Comparison of ENCODE assay signal across 14 cellular contexts in genomic region chr7:150479023-150479716, GRCh38. TPM values are rescaled to one million over a fixed set of nuclear protein-coding genes. Genes with fewer than 3 reads are reported as not detected.
DNase-seq lines count a peak whose midpoint lies in the region; ATAC-seq and TF ChIP-seq lines count a peak whose summit lies in the region.
"Had no signal": no experiment of that assay in that cellular context is flagged by ENCODE, and none has a peak within 500 bp of the region (broad histone marks: within the 10 kb centered on the region; RNA-seq: fewer than 3 reads in every experiment).

No MANE protein-coding gene starts in this region.

- H3K4me3 ChIP-seq in epithelial cell of esophagus (ENCODE audit: low read length): no peak overlapping the region
- H3K4me3 ChIP-seq: hepatocyte, lung had no signal

- ATAC-seq in T-helper 17 cell: peak; percentile 78
- peak; percentile 41 for ATAC-seq in stimulated activated naive CD8-positive, alpha-beta T cell treated with anti-CD3 and anti-CD28 coated beads, Interleukin-15, Interleukin-2, amounts not matched to agents 100 U/mL and 50 U/mL, for 24 hours
- ATAC-seq: HCT116; stimulated activated memory B cell treated with anti-CD40 and anti-IgM and Interleukin-4, amounts not matched to agents 10 μg/mL and 1 μg/mL and 100 μg/mL, for 72 hours had no signal

- peaks cover 7% of the 10 kb centered on the region for H3K9me3 ChIP-seq in T-helper 17 cell (ENCODE audit: control insufficient read depth, low read length, poor library complexity, severe bottlenecking)
- H3K9me3 ChIP-seq: SK-N-SH had no signal

- H3K4me3 Mint-ChIP-seq in activated naive CD4-positive, alpha-beta T cell treated with anti-CD3 and anti-CD28 coated beads for 36 hours: peak overlapping the region; percentile 55
- H3K4me3 Mint-ChIP-seq in T-helper 17 cell: peak overlapping the region; percentile 70
- H3K4me3 Mint-ChIP-seq: stimulated activated memory B cell treated with anti-CD40 and anti-IgM and Interleukin-4, amounts not matched to agents 10 μg/mL and 1 μg/mL and 100 μg/mL, for 72 hours had no signal

- H3K27ac Mint-ChIP-seq in activated naive CD4-positive, alpha-beta T cell treated with anti-CD3 and anti-CD28 coated beads for 36 hours: peak overlapping the region; percentile 97
- peak overlapping the region; percentile 98 for H3K27ac Mint-ChIP-seq in T-helper 17 cell
- H3K27ac Mint-ChIP-seq: stimulated activated memory B cell treated with anti-CD40 and anti-IgM and Interleukin-4, amounts not matched to agents 10 μg/mL and 1 μg/mL and 100 μg/mL, for 72 hours had no signal

- CTCF ChIA-PET in activated naive CD4-positive, alpha-beta T cell treated with anti-CD3 and anti-CD28 coated beads for 36 hours (lab: Charles Lee): interaction anchor here (0.6 to 1.6 kb wide), 6 partner anchors 8 to 253 kb away, joined by 3 to 4 read pairs (median 3); no protein-coding TSS in a partner anchor

- DNase-seq in activated naive CD4-positive, alpha-beta T cell treated with anti-CD3 and anti-CD28 coated beads for 36 hours: peak; percentile 60
- DNase-seq in activated naive CD4-positive, alpha-beta T cell treated with anti-CD3 and anti-CD28 coated beads, Interleukin-2, amount 50 U/mL, for 16 hours: no peak
- DNase-seq in T-helper 17 cell (no peak), epithelial cell of esophagus (ENCODE audit: low read depth) (peak; percentile 88), NCI-H446 treated with DMSO at 0.1 percent for 48 hours (lab: John Stamatoyannopoulos, UW) (no peak), epidermal melanocyte (ENCODE audit: insufficient read length, low spot score) (no peak), OCI-M2 (lab: John Stamatoyannopoulos, UW; ENCODE audit: unreplicated experiment) (no peak)
- no peak for DNase-seq in stimulated activated naive CD8-positive, alpha-beta T cell treated with anti-CD3 and anti-CD28 coated beads, Interleukin-15, Interleukin-2, amounts not matched to agents 100 U/mL and 50 U/mL, for 24 hours
- DNase-seq: NCI-H774, SK-N-SH had no signal

- intact Hi-C loops in activated naive CD4-positive, alpha-beta T cell treated with anti-CD3 and anti-CD28 coated beads for 36 hours (cut with micrococcal nuclease): no loop called here

- TF ChIP-seq CTCF in epithelial cell of esophagus (IDR thresholded peaks at IDR 0.05; ENCODE audit: insufficient read depth, low read depth, low read length, missing control alignments): no peak

- H3K4me1 Mint-ChIP-seq in activated naive CD4-positive, alpha-beta T cell treated with anti-CD3 and anti-CD28 coated beads for 36 hours (ENCODE audit: low read depth): peaks cover 88% of the 10 kb centered on the region
- H3K4me1 Mint-ChIP-seq in T-helper 17 cell: peaks cover 65% of the 10 kb centered on the region

- peaks cover 31% of the 10 kb centered on the region for H3K36me3 Mint-ChIP-seq in activated naive CD4-positive, alpha-beta T cell treated with anti-CD3 and anti-CD28 coated beads for 36 hours (ENCODE audit: low read depth)
- peaks cover 10% of the 10 kb centered on the region for H3K36me3 Mint-ChIP-seq in T-helper 17 cell (ENCODE audit: low read depth)
- H3K36me3 Mint-ChIP-seq: stimulated activated memory B cell treated with anti-CD40 and anti-IgM and Interleukin-4, amounts not matched to agents 10 μg/mL and 1 μg/mL and 100 μg/mL, for 72 hours had no signal

- H3K9me3 Mint-ChIP-seq in activated naive CD4-positive, alpha-beta T cell treated with anti-CD3 and anti-CD28 coated beads for 36 hours: no peaks in the 10 kb centered on the region
- H3K9me3 Mint-ChIP-seq: stimulated activated memory B cell treated with anti-CD40 and anti-IgM and Interleukin-4, amounts not matched to agents 10 μg/mL and 1 μg/mL and 100 μg/mL, for 72 hours had no signal

- H3K27me3 Mint-ChIP-seq in activated naive CD4-positive, alpha-beta T cell treated with anti-CD3 and anti-CD28 coated beads for 36 hours (ENCODE audit: low read depth): no peaks in the 10 kb centered on the region
- no peaks in the 10 kb centered on the region for H3K27me3 Mint-ChIP-seq in T-helper 17 cell

RNA-seq across cellular contexts. Expression of gene GIMAP8, which starts 28.7 kb away (rescaled TPM):
- total RNA-seq in activated naive CD4-positive, alpha-beta T cell treated with anti-CD3 and anti-CD28 coated beads for 36 hours: 1 to 10 TPM; 9.1 to 9.7 TPM
- total RNA-seq in T-helper 17 cell: 10 to 100 TPM in 1 of 2 donors, 1 to 10 TPM in 1; 8.1 to 12.0 TPM

RNA-seq across cellular contexts. Expression of gene GIMAP7, which starts 35.5 kb away (rescaled TPM):
- total RNA-seq in activated naive CD4-positive, alpha-beta T cell treated with anti-CD3 and anti-CD28 coated beads for 36 hours: 10 to 100 TPM; 41.6 TPM
- total RNA-seq in T-helper 17 cell: 10 to 100 TPM; 62.7 to 68.3 TPM

Comparison
In these comparisons a context has a peak if more than half of its experiments do, and no peak if none do; other contexts are left out.
1. DNase-seq: peak in activated naive CD4-positive, alpha-beta T cell treated with anti-CD3 and anti-CD28 coated beads for 36 hours (single experiment) and epithelial cell of esophagus (single experiment); none in activated naive CD4-positive, alpha-beta T cell treated with anti-CD3 and anti-CD28 coated beads, Interleukin-2, amount 50 U/mL, for 16 hours (single experiment), T-helper 17 cell (0 of 3), stimulated activated naive CD8-positive, alpha-beta T cell treated with anti-CD3 and anti-CD28 coated beads, Interleukin-15, Interleukin-2, amounts not matched to agents 100 U/mL and 50 U/mL, for 24 hours (single experiment), NCI-H446 treated with DMSO at 0.1 percent for 48 hours (single experiment), epidermal melanocyte (single experiment) and OCI-M2 (single experiment).